Comparison of ENCODE assay signal across 8 cellular contexts in genomic region chr3:48188266-48189201, GRCh38. TPM values are rescaled to one million over a fixed set of nuclear protein-coding genes. Genes with fewer than 3 reads are reported as not detected.
A peak's percentile ranks its signal among the peaks of the same experiment; 100 is the strongest.
DNase-seq lines count a peak whose midpoint lies in the region; ATAC-seq and TF ChIP-seq lines count a peak whose summit lies in the region.

CDC25A (minus strand) TSS chr3:48188417; CDS start chr3:48187947, 470 bp downstream.

- peaks cover 2% of the 10 kb centered on the region for H3K36me3 Mint-ChIP-seq in CD8-positive, alpha-beta T cell

- H3K27me3 Mint-ChIP-seq in CD8-positive, alpha-beta T cell (ENCODE audit: low read depth) = peaks cover 21% of the 10 kb centered on the region

- peak within 1 kb of the TSS; percentile 73 for H3K4me3 ChIP-seq in CD8-positive, alpha-beta T cell (ENCODE audit: low read depth, low read length)
- H3K4me3 ChIP-seq in lower lobe of right lung = peak within 1 kb of the TSS; percentile 96

- peaks cover 4% of the 10 kb centered on the region for H3K27me3 ChIP-seq in CD8-positive, alpha-beta T cell (ENCODE audit: insufficient read depth, low read length)
- H3K27me3 ChIP-seq in lower lobe of right lung (ENCODE audit: low read depth) = no peaks in the 10 kb centered on the region

- peaks cover 12% of the 10 kb centered on the region for H3K4me1 ChIP-seq in CD8-positive, alpha-beta T cell (ENCODE audit: insufficient read depth, low read length)
- peaks cover 14% of the 10 kb centered on the region for H3K4me1 ChIP-seq in lower lobe of right lung

- CTCF ChIA-PET in CD8-positive, alpha-beta T cell (lab: Charles Lee) = interaction anchor here (0.6 kb wide), 1 partner anchor 247 kb away, joined by 4 read pairs; no protein-coding TSS in a partner anchor

- peak within 1 kb of the TSS; percentile 93 for H3K4me3 Mint-ChIP-seq in CD8-positive, alpha-beta T cell

- no peaks in the 10 kb centered on the region for H3K9me3 ChIP-seq in CD8-positive, alpha-beta T cell (ENCODE audit: low read length)
- H3K9me3 ChIP-seq in lower lobe of right lung = no peaks in the 10 kb centered on the region

- intact Hi-C loops in CD8-positive, alpha-beta T cell (cut with DNase I, micrococcal nuclease) = loop anchor here (1.0 to 5.0 kb wide), 11 partner anchors 52 to 1284 kb away; partner anchors contain the start of genes ZNF589 (in 2 of the 2), CCDC51 (in 1 of the 2), DAG1 (in 1 of the 2) and IP6K2 (in 1 of the 2)
- intact Hi-C loops in lower lobe of right lung (cut with DNase I) = no loop called here

- H3K9me3 Mint-ChIP-seq in CD8-positive, alpha-beta T cell = no peaks in the 10 kb centered on the region

- peak within 1 kb of the TSS; percentile 45 for H3K27ac Mint-ChIP-seq in CD8-positive, alpha-beta T cell

- POLR2A ChIA-PET in CD8-positive, alpha-beta T cell (lab: Charles Lee) = interaction anchor here (0.6 to 1.3 kb wide), 4 partner anchors 38 to 100 kb away, joined by 3 to 8 read pairs (median 4); partner anchors contain the start of gene ZNF589

- no peak for TF ChIP-seq CTCF in CD8-positive, alpha-beta T cell (IDR thresholded peaks at IDR 0.05)
- no peak for TF ChIP-seq CTCF in lower lobe of right lung (IDR thresholded peaks at IDR 0.05)

- no peaks in the 10 kb centered on the region for H3K36me3 ChIP-seq in CD8-positive, alpha-beta T cell (ENCODE audit: insufficient read depth, low read length)
- no peaks in the 10 kb centered on the region for H3K36me3 ChIP-seq in lower lobe of right lung

- H3K27ac ChIP-seq in CD8-positive, alpha-beta T cell (ENCODE audit: low read depth, low read length) = no peak within 1 kb of the TSS
- peak within 1 kb of the TSS; percentile 59 for H3K27ac ChIP-seq in lower lobe of right lung

- DNase-seq in CD8-positive, alpha-beta T cell = peak; percentile 85 to 96 (median 90)
- DNase-seq in HS-27A (ENCODE audit: low read depth) (peak; percentile 98), NK-92 (lab: John Stamatoyannopoulos, UW; ENCODE audit: unreplicated experiment) (peak; percentile 44), lower lobe of right lung (peak; percentile 96)
- peak; percentile 79 to 87 for DNase-seq in activated CD8-positive, alpha-beta memory T cell treated with anti-CD3 and anti-CD28 coated beads for 1 hour (ENCODE audit: extremely low read depth in 1 of 2, low read depth in 1 of 2)
- peak; percentile 87 for DNase-seq in effector CD4-positive, alpha-beta T cell
- peak; percentile 80 to 94 (median 87) for DNase-seq in stimulated activated CD4-positive, alpha-beta T cell treated with anti-CD3 and anti-CD28 coated beads, TNF-alpha, amount 100 ng/mL, for 24 hours (ENCODE audit: low read depth in 3 of 3)

- ATAC-seq in CD8-positive, alpha-beta T cell = peak; percentile 99
- ATAC-seq in GM19467 (IDR thresholded peaks at IDR 0.05; ENCODE audit: unreplicated experiment) (peak; percentile 93), lower lobe of right lung (peak; percentile 99)

- H3K4me1 Mint-ChIP-seq in CD8-positive, alpha-beta T cell (ENCODE audit: low read depth) = peaks cover 14% of the 10 kb centered on the region

RNA-seq across cellular contexts. Expression of gene CDC25A, which starts in this region (rescaled TPM):
- total RNA-seq in CD8-positive, alpha-beta T cell = under 1 TPM in 1 of 2 experiments, not detected in 1; 0.31 TPM
- 0.83 TPM for total RNA-seq in lower lobe of right lung

Comparison
In these comparisons a context has a peak if more than half of its experiments do, and no peak if none do; other contexts are left out.
1. Peak in DNase-seq, ATAC-seq and H3K4me3 ChIP-seq in CD8-positive, alpha-beta T cell; RNA of the gene not detected or under 1 TPM.
2. Peak in DNase-seq, ATAC-seq, H3K4me3 ChIP-seq and H3K27ac ChIP-seq in lower lobe of right lung; RNA of the gene not detected or under 1 TPM.
3. DNase-seq: peak in every context shown above with its lines; median percentile 98 in HS-27A; 96 in lower lobe of right lung; 90 in CD8-positive, alpha-beta T cell; 87 in effector CD4-positive, alpha-beta T cell; 87 in stimulated activated CD4-positive, alpha-beta T cell treated with anti-CD3 and anti-CD28 coated beads, TNF-alpha, amount 100 ng/mL, for 24 hours; 83 in activated CD8-positive, alpha-beta memory T cell treated with anti-CD3 and anti-CD28 coated beads for 1 hour; 44 in NK-92.